8 cellular contexts compared by ENCODE assay signal in genomic region chr1:180415985-180416633, GRCh38.
A peak's percentile ranks its signal among the peaks of the same experiment; 100 is the strongest.
DNase-seq lines count a peak whose midpoint lies in the region; ATAC-seq and TF ChIP-seq lines count a peak whose summit lies in the region.

No MANE protein-coding gene starts in this region.

- H3K36me3 ChIP-seq in endodermal cell (ENCODE audit: control insufficient read depth, insufficient read depth, low read length): peaks cover 6% of the 10 kb centered on the region
- no peaks in the 10 kb centered on the region for H3K36me3 ChIP-seq in ovary

- TF ChIP-seq EP300 in ovary (IDR thresholded peaks at IDR 0.05): no peak

- intact Hi-C loops in ovary (cut with DNase I): loop anchor here in 1 of 4 donors (10.0 kb wide), 1 partner anchor 221 kb away; no protein-coding TSS in a partner anchor

- H3K36me3 Mint-ChIP-seq in endodermal cell (ENCODE audit: low read depth): peaks cover 24% of the 10 kb centered on the region

- peak; percentile 88 for TF ChIP-seq CTCF in endodermal cell (conservative IDR thresholded peaks at IDR 0.05)
- TF ChIP-seq CTCF in ovary (IDR thresholded peaks at IDR 0.05): peak; percentile 17 to 52 (median 32)

- no peak overlapping the region for H3K9ac ChIP-seq in endodermal cell (ENCODE audit: extremely low read depth, low read length, poor library complexity, severe bottlenecking)

- H3K4me3 ChIP-seq in endodermal cell (ENCODE audit: low read length) (no peak overlapping the region), ovary (no peak overlapping the region)

- WGBS in endodermal cell (ENCODE audit: insufficient coverage in 1 of 2, insufficient read length in 1 of 2), 2 experiments: 30 to 48% methylated on average over 2 of the region's 2 CpGs
- WGBS in ovary, 3 donors: 70 to 78% (median 72%) methylated on average over 2 of the region's 2 CpGs

- H3K27me3 ChIP-seq in endodermal cell (ENCODE audit: control insufficient read depth, insufficient read depth, low read length, poor library complexity, severe bottlenecking) (no peaks in the 10 kb centered on the region), ovary (no peaks in the 10 kb centered on the region)

- H3K9me3 ChIP-seq in endodermal cell (ENCODE audit: control insufficient read depth, low read length) (no peaks in the 10 kb centered on the region), ovary (no peaks in the 10 kb centered on the region)

- H3K4me1 ChIP-seq in endodermal cell (ENCODE audit: control insufficient read depth, insufficient read depth, low read length): no peaks in the 10 kb centered on the region
- no peaks in the 10 kb centered on the region for H3K4me1 ChIP-seq in ovary (ENCODE audit: insufficient read depth)

- DNase-seq in COR-L47 (lab: John Stamatoyannopoulos, UW) (peak; percentile 62), HT-29 (ENCODE audit: low spot score) (peak; percentile 47), NOMO-1 treated with dmso at 0.1 percent for 144 hours (lab: John Stamatoyannopoulos, UW; ENCODE audit: unreplicated experiment) (peak; percentile 3), endodermal cell (no peak), ovary (no peak)
- DNase-seq in stimulated activated CD4-positive, alpha-beta T cell treated with anti-CD3 and anti-CD28 coated beads, Interleukin-2, amount 100 ng/mL, for 48 hours: no peak

- H3K4me3 Mint-ChIP-seq in endodermal cell: no peak overlapping the region

- ATAC-seq in HG03196 (IDR thresholded peaks at IDR 0.05; ENCODE audit: unreplicated experiment): no peak
- ATAC-seq in HG03439 (IDR thresholded peaks at IDR 0.05; ENCODE audit: unreplicated experiment): no peak

- no peak for TF ChIP-seq POLR2A in ovary (IDR thresholded peaks at IDR 0.05)

- H3K4me1 Mint-ChIP-seq in endodermal cell: no peaks in the 10 kb centered on the region

- H3K9me3 Mint-ChIP-seq in endodermal cell: no peaks in the 10 kb centered on the region

- H3K27ac ChIP-seq in endodermal cell (ENCODE audit: low read depth, low read length): no peak overlapping the region
- H3K27ac ChIP-seq in ovary: no peak overlapping the region

- H3K27ac Mint-ChIP-seq in endodermal cell: no peak overlapping the region

- no peaks in the 10 kb centered on the region for H3K27me3 Mint-ChIP-seq in endodermal cell (ENCODE audit: insufficient read depth)

Comparison
In these comparisons a context has a peak if more than half of its experiments do, and no peak if none do; other contexts are left out.
1. DNase-seq: peak in COR-L47 (single experiment), HT-29 (single experiment) and NOMO-1 treated with dmso at 0.1 percent for 144 hours (single experiment); none in endodermal cell (single experiment), ovary (0 of 5) and stimulated activated CD4-positive, alpha-beta T cell treated with anti-CD3 and anti-CD28 coated beads, Interleukin-2, amount 100 ng/mL, for 48 hours (0 of 2).